Comparison of ENCODE assay signal across 16 cellular contexts in the genomic region with DNA sequence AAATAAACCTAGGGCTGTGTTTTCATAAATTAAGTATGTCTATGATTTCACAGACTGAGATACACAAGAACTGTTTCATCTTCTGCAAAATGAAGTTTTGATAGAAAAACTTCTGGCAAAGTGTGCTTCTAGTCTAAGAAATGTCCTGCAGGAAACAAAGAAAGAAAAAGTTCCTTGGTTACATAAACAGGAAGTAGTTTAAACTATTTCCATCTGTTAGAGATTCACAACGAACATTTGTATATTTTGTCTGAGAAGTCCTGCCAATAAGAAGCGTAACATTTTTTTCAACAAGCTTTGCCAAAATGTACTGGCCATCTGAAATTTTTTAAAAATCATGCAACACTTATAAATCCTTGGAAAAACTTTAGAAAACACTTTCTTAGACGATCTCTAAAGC.
DNase-seq lines count a peak whose midpoint lies in the region; ATAC-seq, FAIRE-seq and TF ChIP-seq lines count a peak whose summit lies in the region.
"Had no signal": no experiment of that assay in that cellular context is flagged by ENCODE, and none has a peak within 500 bp of the region (broad histone marks: within the 10 kb centered on the region; RNA-seq: fewer than 3 reads in every experiment).

No MANE protein-coding gene starts in this region.

- ATAC-seq in left colon (no peak), pancreas (no peak)

- no peaks in the 10 kb centered on the region for H3K36me3 ChIP-seq in BJ (ENCODE audit: control insufficient read depth, insufficient read depth, low read length)
- H3K36me3 ChIP-seq in MG63: no peaks in the 10 kb centered on the region
- no peaks in the 10 kb centered on the region for H3K36me3 ChIP-seq in pancreas
- H3K36me3 ChIP-seq: sigmoid colon, stomach had no signal

- peaks cover 3% of the 10 kb centered on the region for H3K36me3 Mint-ChIP-seq in neural crest cell (ENCODE audit: low read depth)
- H3K36me3 Mint-ChIP-seq: CD8-positive, alpha-beta memory T cell had no signal

- H3K4me3 ChIP-seq in BJ (ENCODE audit: low read depth, low read length) (no peak overlapping the region), MG63 (0 out of 2 replicates have a peak overlapping the region, but pooled peaks have one; percentile 7), pancreas (no peak overlapping the region)
- H3K4me3 ChIP-seq: sigmoid colon, stomach had no signal

- H3K9me3 Mint-ChIP-seq in neural crest cell: peaks cover 3% of the 10 kb centered on the region

- intact Hi-C loops in left colon (cut with DNase I, micrococcal nuclease) (no loop called here), pancreas (cut with DNase I) (no loop called here)

- no peaks in the 10 kb centered on the region for H3K4me1 ChIP-seq in pancreas

- no peak for FAIRE-seq in pancreas (lab: Jason Lieb, UNC)

- peaks cover 9% of the 10 kb centered on the region for H3K4me1 Mint-ChIP-seq in neural crest cell
- H3K4me1 Mint-ChIP-seq: CD8-positive, alpha-beta memory T cell had no signal

- H3K27ac Mint-ChIP-seq in neural crest cell (ENCODE audit: unreplicated experiment): peak overlapping the region; percentile 5
- H3K27ac Mint-ChIP-seq: CD8-positive, alpha-beta memory T cell had no signal

- CTCF ChIA-PET in BJ (lab: Yijun Ruan, JAX): no interaction called here

- WGBS in pancreas, 2 donors: 28 to 46% methylated on average over 3 of the region's 3 CpGs

- POLR2A ChIA-PET in BJ (lab: Charles Lee): no interaction called here

- H3K9me3 ChIP-seq in MG63 (no peaks in the 10 kb centered on the region), pancreas (no peaks in the 10 kb centered on the region)
- H3K9me3 ChIP-seq: sigmoid colon had no signal

- no peak for TF ChIP-seq CTCF in BJ (IDR thresholded peaks at IDR 0.05; ENCODE audit: insufficient read depth, low read depth, low read length)
- TF ChIP-seq CTCF in neural crest cell (conservative IDR thresholded peaks at IDR 0.05): no peak
- TF ChIP-seq CTCF in pancreas (IDR thresholded peaks at IDR 0.05): no peak

- DNase-seq in BJ (ENCODE audit: low read depth) (peak; percentile 47), MG63 (no peak), dedifferentiated amniotic fluid mesenchymal stem cell (ENCODE audit: extremely low spot score) (peak; percentile 72), neural crest cell (ENCODE audit: low read depth, low spot score) (no peak), left colon (no peak), NCI-H1694 (lab: John Stamatoyannopoulos, UW) (no peak), germinal center (ENCODE audit: low spot score) (no peak), pancreas (no peak)
- DNase-seq: activated CD8-positive, alpha-beta memory T cell treated with anti-CD3 and anti-CD28 coated beads for 24 hours; activated naive CD4-positive, alpha-beta T cell treated with Interleukin-2 at 50 U/mL for 16 hours; caudate nucleus; CD8-positive, alpha-beta memory T cell; NCI-H226; sigmoid colon; stomach; T-helper 9 cell had no signal

- no peaks in the 10 kb centered on the region for H3K27me3 Mint-ChIP-seq in neural crest cell (ENCODE audit: low read depth)
- H3K27me3 Mint-ChIP-seq: CD8-positive, alpha-beta memory T cell had no signal

- H3K27ac ChIP-seq in pancreas: no peak overlapping the region
- H3K27ac ChIP-seq: stomach had no signal

- H3K27me3 ChIP-seq in BJ (ENCODE audit: control insufficient read depth, insufficient read depth, low read length): no peaks in the 10 kb centered on the region
- no peaks in the 10 kb centered on the region for H3K27me3 ChIP-seq in MG63
- no peaks in the 10 kb centered on the region for H3K27me3 ChIP-seq in pancreas
- H3K27me3 ChIP-seq: sigmoid colon, stomach had no signal

- no peak overlapping the region for H3K4me3 Mint-ChIP-seq in neural crest cell
- H3K4me3 Mint-ChIP-seq: CD8-positive, alpha-beta memory T cell had no signal

Comparison
In these comparisons a context has a peak if more than half of its experiments do, and no peak if none do; other contexts are left out.
1. DNase-seq: peak in BJ (single experiment) and dedifferentiated amniotic fluid mesenchymal stem cell (single experiment); none in MG63 (single experiment), neural crest cell (single experiment), left colon (0 of 2), NCI-H1694 (single experiment), germinal center (single experiment) and pancreas (0 of 6).